ENCODE assay signal across 10 cellular contexts in the genomic region with DNA sequence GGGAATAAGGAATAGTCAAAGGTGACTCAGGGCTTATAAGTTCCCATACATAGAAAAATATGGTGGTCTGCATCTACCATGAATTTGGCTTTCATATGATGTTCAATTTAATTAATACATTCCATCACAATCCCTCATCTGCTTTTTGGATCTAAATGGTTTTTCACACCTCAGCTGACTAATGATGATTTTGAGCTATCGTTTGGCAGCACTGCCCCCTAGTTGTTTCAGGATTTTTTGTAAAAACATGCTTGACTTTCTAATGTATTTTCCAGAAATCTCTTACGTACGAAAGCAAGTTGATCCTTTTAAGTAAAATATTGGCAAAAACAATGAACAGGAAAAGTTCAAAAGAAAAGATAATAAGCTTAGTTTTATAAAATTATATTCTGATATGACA.
DNase-seq lines count a peak whose midpoint lies in the region; ATAC-seq and TF ChIP-seq lines count a peak whose summit lies in the region.
"Had no signal": no experiment of that assay in that cellular context is flagged by ENCODE, and none has a peak within 500 bp of the region (broad histone marks: within the 10 kb centered on the region; RNA-seq: fewer than 3 reads in every experiment).

No MANE protein-coding gene starts in this region.

- peak; percentile 60 for TF ChIP-seq CTCF in choroid plexus epithelial cell (conservative IDR thresholded peaks at IDR 0.05; ENCODE audit: low read depth, low read length)

- DNase-seq in NOMO-1 treated with DMSO at 0.1 percent for 48 hours (lab: John Stamatoyannopoulos, UW; ENCODE audit: unreplicated experiment) = peak; percentile 3
- no peak for DNase-seq in NOMO-1 (lab: John Stamatoyannopoulos, UW; ENCODE audit: unreplicated experiment in 2 of 2)
- DNase-seq in NCI-H345 treated with DMSO at 0.1 percent for 48 hours (lab: John Stamatoyannopoulos, UW; ENCODE audit: unreplicated experiment) = peak; percentile 15
- DNase-seq in choroid plexus epithelial cell (ENCODE audit: low read depth) = peak; percentile 49
- DNase-seq in renal cortical epithelial cell (ENCODE audit: low read depth) = peak; percentile 2
- DNase-seq in OCI-M2 (lab: John Stamatoyannopoulos, UW; ENCODE audit: unreplicated experiment) = no peak
- DNase-seq in SHP77 treated with DMSO at 0.1 percent for 48 hours (lab: John Stamatoyannopoulos, UW) = no peak
- DNase-seq: activated CD4-positive, alpha-beta T cell treated with anti-CD3 and anti-CD28 coated beads for 48 hours had no signal

- no peak for ATAC-seq in HG03175 (IDR thresholded peaks at IDR 0.05; ENCODE audit: unreplicated experiment)

- no peak overlapping the region for H3K4me3 ChIP-seq in choroid plexus epithelial cell (ENCODE audit: low read depth, low read length)
- H3K4me3 ChIP-seq: BLaER1 had no signal

Comparison
In these comparisons a context has a peak if more than half of its experiments do, and no peak if none do; other contexts are left out.
1. DNase-seq: peak in NOMO-1 treated with DMSO at 0.1 percent for 48 hours (single experiment), NCI-H345 treated with DMSO at 0.1 percent for 48 hours (single experiment), choroid plexus epithelial cell (single experiment) and renal cortical epithelial cell (single experiment); none in NOMO-1 (0 of 2), OCI-M2 (single experiment) and SHP77 treated with DMSO at 0.1 percent for 48 hours (single experiment).